ENCODE assay signal across 1 cellular context in the genomic region with DNA sequence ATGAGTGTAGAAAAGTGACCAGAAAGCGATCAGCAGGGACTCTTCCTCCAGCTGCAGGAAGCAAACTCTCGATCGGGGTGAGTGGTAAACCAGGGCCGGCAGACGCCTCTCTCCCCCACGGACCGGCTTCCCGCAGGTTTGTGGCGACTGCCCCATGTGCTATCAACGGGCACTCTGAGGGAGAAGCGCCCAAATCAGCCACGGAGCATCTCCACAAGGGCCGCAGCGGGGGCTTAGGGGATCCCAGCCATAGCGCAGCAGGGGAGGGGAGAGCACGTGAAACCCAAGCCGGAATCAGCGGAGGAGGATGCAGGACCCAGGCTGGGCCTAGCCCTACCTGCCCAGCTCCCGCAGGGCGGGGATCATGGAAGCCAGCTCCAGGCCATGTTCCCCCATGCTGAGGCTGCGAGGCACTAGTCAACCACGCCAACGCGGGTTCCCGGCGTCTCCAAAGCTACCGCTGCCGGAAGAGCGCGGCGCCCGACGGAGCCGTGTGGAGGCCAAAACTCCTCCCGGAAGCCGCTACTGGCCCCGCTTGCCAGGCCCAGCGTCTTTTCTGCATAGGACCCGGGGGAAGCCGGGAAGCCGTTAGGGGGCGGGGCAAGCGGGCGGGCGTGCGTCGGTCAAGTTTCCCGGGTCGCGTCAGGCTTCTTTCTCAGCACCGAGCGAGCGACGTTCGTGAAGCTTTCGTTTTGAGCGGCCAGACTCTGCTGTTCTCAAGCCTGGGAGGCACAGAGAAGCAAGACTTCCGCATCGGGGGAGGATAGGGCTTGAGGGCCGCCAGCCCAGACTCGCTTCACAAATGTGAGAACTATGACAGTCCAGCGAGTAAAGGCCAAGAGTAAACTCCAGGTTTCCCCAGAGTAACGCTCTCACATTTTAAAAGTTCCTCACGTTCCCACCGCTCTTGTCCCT.
TF ChIP-seq lines count a peak whose summit lies in the region.

ATR (minus strand) TSS at position 425 of the 915 bp plus-strand sequence; CDS start at position 396, 29 bp downstream.

TF ChIP-seq in K562, 482 proteins besides CTCF, POLR2A, EP300 and RAD21 (continued from another document and continues in another):
- TF ChIP-seq, protein P1, sequence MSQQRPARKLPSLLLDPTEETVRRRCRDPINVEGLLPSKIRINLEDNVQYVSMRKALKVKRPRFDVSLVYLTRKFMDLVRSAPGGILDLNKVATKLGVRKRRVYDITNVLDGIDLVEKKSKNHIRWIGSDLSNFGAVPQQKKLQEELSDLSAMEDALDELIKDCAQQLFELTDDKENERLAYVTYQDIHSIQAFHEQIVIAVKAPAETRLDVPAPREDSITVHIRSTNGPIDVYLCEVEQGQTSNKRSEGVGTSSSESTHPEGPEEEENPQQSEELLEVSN (IDR thresholded peaks at IDR 0.05; ENCODE audit: borderline replicate concordance in 1 of 2, extremely low read depth in 1 of 2, insufficient read depth in 1 of 2, insufficient read length in 1 of 2, low read depth in 1 of 2, low read length in 1 of 2, poor library complexity in 1 of 2, severe bottlenecking in 1 of 2) = peak; percentile 82 to 90
- TF ChIP-seq, protein P2, sequence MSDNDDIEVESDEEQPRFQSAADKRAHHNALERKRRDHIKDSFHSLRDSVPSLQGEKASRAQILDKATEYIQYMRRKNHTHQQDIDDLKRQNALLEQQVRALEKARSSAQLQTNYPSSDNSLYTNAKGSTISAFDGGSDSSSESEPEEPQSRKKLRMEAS (CRISPR knock-in tag; IDR thresholded peaks at IDR 0.05) = peak; percentile 92
- TF ChIP-seq IRF1 (CRISPR knock-in tag; IDR thresholded peaks at IDR 0.05; ENCODE audit: borderline replicate concordance) (no peak), POLR3G (IDR thresholded peaks at IDR 0.05; ENCODE audit: extremely low read depth, insufficient read length, insufficient replicate concordance) (no peak), FOXK2 (conservative IDR thresholded peaks at IDR 0.05 in 1 of 2, IDR thresholded peaks at IDR 0.05 in 1 of 2; ENCODE audit: low read depth in 2 of 2) (peak; percentile 86 to 91), RBM25 (IDR thresholded peaks at IDR 0.05; ENCODE audit: low read depth, low read length, severe bottlenecking) (no peak), MCM7 (IDR thresholded peaks at IDR 0.05) (no peak), SUPT5H (IDR thresholded peaks at IDR 0.05) (peak; percentile 83), SMARCA4 (IDR thresholded peaks at IDR 0.05) (no peak), MYBL2 (IDR thresholded peaks at IDR 0.05; ENCODE audit: low read depth) (peak; percentile 97), MYBL2 (CRISPR knock-in tag; IDR thresholded peaks at IDR 0.05; ENCODE audit: borderline replicate concordance) (peak; percentile 56; the same call in 1 of the 2 replicates), ZNF696 (CRISPR knock-in tag; conservative IDR thresholded peaks at IDR 0.05) (no peak), ZNF398 (CRISPR knock-in tag; IDR thresholded peaks at IDR 0.05) (no peak), PYGO2 (tag; IDR thresholded peaks at IDR 0.05) (no peak), ASH1L (IDR thresholded peaks at IDR 0.05; ENCODE audit: borderline replicate concordance, low read depth, partially characterized antibody) (peak; percentile 59), GTF3C2 (IDR thresholded peaks at IDR 0.05; ENCODE audit: borderline replicate concordance, extremely low read depth, insufficient read length) (no peak), ZNF24 (IDR thresholded peaks at IDR 0.05) (peak; percentile 83), ESRRA (IDR thresholded peaks at IDR 0.05; ENCODE audit: borderline replicate concordance, low read depth) (peak; percentile 70), TARDBP (IDR thresholded peaks at IDR 0.05) (peak; percentile 67), POLR2H (tag; IDR thresholded peaks at IDR 0.05; ENCODE audit: low read depth) (peak; percentile 92), HDGF (IDR thresholded peaks at IDR 0.05) (no peak), NR4A1 (CRISPR knock-in tag; IDR thresholded peaks at IDR 0.05) (no peak), NR4A1 (tag; IDR thresholded peaks at IDR 0.05) (no peak), MNT (conservative IDR thresholded peaks at IDR 0.05) (peak; percentile 94 to 98), KHSRP (IDR thresholded peaks at IDR 0.05) (no peak), HDAC3 (IDR thresholded peaks at IDR 0.05; ENCODE audit: borderline replicate concordance, partially characterized antibody) (peak; percentile 63), ZNF224 (CRISPR knock-in tag; IDR thresholded peaks at IDR 0.05) (peak; percentile 45; the same call in 1 of the 2 replicates), KLF16 (IDR thresholded peaks at IDR 0.05) (peak; percentile 90), MLLT1 (IDR thresholded peaks at IDR 0.05) (peak in 1 of 2 experiments; percentile 82; a peak in 1 of 4 replicates), MXD1 (CRISPR knock-in tag; IDR thresholded peaks at IDR 0.05; ENCODE audit: borderline replicate concordance, poor library complexity, severe bottlenecking) (peak; percentile 73), NRF1 (conservative IDR thresholded peaks at IDR 0.05 in 1 of 2, IDR thresholded peaks at IDR 0.05 in 1 of 2) (peak; percentile 77 to 81), YBX1 (IDR thresholded peaks at IDR 0.05) (no peak), LCOR (CRISPR knock-in tag; IDR thresholded peaks at IDR 0.05) (peak; percentile 96), MEIS2 (IDR thresholded peaks at IDR 0.05; ENCODE audit: partially characterized antibody) (peak; percentile 46), TCF7 (IDR thresholded peaks at IDR 0.05; ENCODE audit: borderline replicate concordance) (peak; percentile 84)
- TF ChIP-seq, protein P3, sequence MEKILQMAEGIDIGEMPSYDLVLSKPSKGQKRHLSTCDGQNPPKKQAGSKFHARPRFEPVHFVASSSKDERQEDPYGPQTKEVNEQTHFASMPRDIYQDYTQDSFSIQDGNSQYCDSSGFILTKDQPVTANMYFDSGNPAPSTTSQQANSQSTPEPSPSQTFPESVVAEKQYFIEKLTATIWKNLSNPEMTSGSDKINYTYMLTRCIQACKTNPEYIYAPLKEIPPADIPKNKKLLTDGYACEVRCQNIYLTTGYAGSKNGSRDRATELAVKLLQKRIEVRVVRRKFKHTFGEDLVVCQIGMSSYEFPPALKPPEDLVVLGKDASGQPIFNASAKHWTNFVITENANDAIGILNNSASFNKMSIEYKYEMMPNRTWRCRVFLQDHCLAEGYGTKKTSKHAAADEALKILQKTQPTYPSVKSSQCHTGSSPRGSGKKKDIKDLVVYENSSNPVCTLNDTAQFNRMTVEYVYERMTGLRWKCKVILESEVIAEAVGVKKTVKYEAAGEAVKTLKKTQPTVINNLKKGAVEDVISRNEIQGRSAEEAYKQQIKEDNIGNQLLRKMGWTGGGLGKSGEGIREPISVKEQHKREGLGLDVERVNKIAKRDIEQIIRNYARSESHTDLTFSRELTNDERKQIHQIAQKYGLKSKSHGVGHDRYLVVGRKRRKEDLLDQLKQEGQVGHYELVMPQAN (IDR thresholded peaks at IDR 0.05; ENCODE audit: borderline replicate concordance) = peak; percentile 97
- TF ChIP-seq, protein P4, sequence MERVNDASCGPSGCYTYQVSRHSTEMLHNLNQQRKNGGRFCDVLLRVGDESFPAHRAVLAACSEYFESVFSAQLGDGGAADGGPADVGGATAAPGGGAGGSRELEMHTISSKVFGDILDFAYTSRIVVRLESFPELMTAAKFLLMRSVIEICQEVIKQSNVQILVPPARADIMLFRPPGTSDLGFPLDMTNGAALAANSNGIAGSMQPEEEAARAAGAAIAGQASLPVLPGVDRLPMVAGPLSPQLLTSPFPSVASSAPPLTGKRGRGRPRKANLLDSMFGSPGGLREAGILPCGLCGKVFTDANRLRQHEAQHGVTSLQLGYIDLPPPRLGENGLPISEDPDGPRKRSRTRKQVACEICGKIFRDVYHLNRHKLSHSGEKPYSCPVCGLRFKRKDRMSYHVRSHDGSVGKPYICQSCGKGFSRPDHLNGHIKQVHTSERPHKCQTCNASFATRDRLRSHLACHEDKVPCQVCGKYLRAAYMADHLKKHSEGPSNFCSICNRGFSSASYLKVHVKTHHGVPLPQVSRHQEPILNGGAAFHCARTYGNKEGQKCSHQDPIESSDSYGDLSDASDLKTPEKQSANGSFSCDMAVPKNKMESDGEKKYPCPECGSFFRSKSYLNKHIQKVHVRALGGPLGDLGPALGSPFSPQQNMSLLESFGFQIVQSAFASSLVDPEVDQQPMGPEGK (CRISPR knock-in tag; IDR thresholded peaks at IDR 0.05; ENCODE audit: borderline replicate concordance) = no peak
- TF ChIP-seq, protein P5, sequence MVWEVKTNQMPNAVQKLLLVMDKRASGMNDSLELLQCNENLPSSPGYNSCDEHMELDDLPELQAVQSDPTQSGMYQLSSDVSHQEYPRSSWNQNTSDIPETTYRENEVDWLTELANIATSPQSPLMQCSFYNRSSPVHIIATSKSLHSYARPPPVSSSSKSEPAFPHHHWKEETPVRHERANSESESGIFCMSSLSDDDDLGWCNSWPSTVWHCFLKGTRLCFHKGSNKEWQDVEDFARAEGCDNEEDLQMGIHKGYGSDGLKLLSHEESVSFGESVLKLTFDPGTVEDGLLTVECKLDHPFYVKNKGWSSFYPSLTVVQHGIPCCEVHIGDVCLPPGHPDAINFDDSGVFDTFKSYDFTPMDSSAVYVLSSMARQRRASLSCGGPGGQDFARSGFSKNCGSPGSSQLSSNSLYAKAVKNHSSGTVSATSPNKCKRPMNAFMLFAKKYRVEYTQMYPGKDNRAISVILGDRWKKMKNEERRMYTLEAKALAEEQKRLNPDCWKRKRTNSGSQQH (CRISPR knock-in tag; IDR thresholded peaks at IDR 0.05) = no peak
